Comparison of ENCODE assay signal across 33 cellular contexts in genomic region chr15:29418178-29418577, GRCh38.
"Had no signal": no experiment of that assay in that cellular context is flagged by ENCODE, and none has a peak within 500 bp of the region (broad histone marks: within the 10 kb centered on the region; RNA-seq: fewer than 3 reads in every experiment).

No MANE protein-coding gene starts in this region.

- ATAC-seq: activated CD8-positive, alpha-beta T cell treated with anti-CD3 and anti-CD28 coated beads, Interleukin-2, amount 10 ng/mL, durations not matched to agents 7 days and 5 days; Right ventricle myocardium inferior; SK-N-SH treated with all-trans-retinoic acid at 6 μM for 48 hours; T-cell; T-helper 17 cell had no signal

- H3K36me3 ChIP-seq: WERI-Rb-1 had no signal

- H3K27ac Mint-ChIP-seq: activated CD4-positive, alpha-beta T cell treated with anti-CD3 and anti-CD28 coated beads, Interleukin-2, amount 10 ng/mL, durations not matched to agents 7 days and 5 days; activated CD8-positive, alpha-beta T cell treated with anti-CD3 and anti-CD28 coated beads, Interleukin-2, amount 10 ng/mL, durations not matched to agents 7 days and 5 days; activated naive CD4-positive, alpha-beta T cell treated with anti-CD3 and anti-CD28 coated beads, Interleukin-2, amount 50 U/mL, for 24 hours; activated naive CD8-positive, alpha-beta T cell treated with anti-CD3 and anti-CD28 coated beads, Interleukin-2, amount 10 ng/mL, durations not matched to agents 7 days and 5 days; activated T-cell treated with anti-CD3 and anti-CD28 coated beads, Interleukin-2, amount 50 U/mL, for 24 hours; activated T-helper 2 cell treated with anti-CD3 and anti-CD28 coated beads, Interferon-gamma antibody, Interleukin-2, Interleukin-4, amounts not matched to agents 10 μg/mL and 5 μg/mL and 100 μg/mL, durations not matched to agents 14 hours and 24 hours and 36 hours; brain; T-cell; T-helper 17 cell had no signal

- H3K9me3 Mint-ChIP-seq: activated CD4-positive, alpha-beta T cell treated with anti-CD3 and anti-CD28 coated beads, Interleukin-2, amount 10 ng/mL, durations not matched to agents 7 days and 5 days; activated naive CD4-positive, alpha-beta T cell treated with anti-CD3 and anti-CD28 coated beads, Interleukin-2, amount 50 U/mL, for 24 hours; activated naive CD8-positive, alpha-beta T cell treated with anti-CD3 and anti-CD28 coated beads, Interleukin-2, amount 10 ng/mL, durations not matched to agents 7 days and 5 days; activated T-cell treated with anti-CD3 and anti-CD28 coated beads, Interleukin-2, amount 50 U/mL, for 24 hours; activated T-helper 2 cell treated with anti-CD3 and anti-CD28 coated beads, Interferon-gamma antibody, Interleukin-2, Interleukin-4, amounts not matched to agents 10 μg/mL and 5 μg/mL and 100 μg/mL, durations not matched to agents 14 hours and 24 hours and 36 hours had no signal

- H3K4me3 Mint-ChIP-seq: activated CD4-positive, alpha-beta T cell treated with anti-CD3 and anti-CD28 coated beads, Interleukin-2, amount 10 ng/mL, durations not matched to agents 7 days and 5 days; activated CD8-positive, alpha-beta T cell treated with anti-CD3 and anti-CD28 coated beads, Interleukin-2, amount 10 ng/mL, durations not matched to agents 7 days and 5 days; activated naive CD4-positive, alpha-beta T cell treated with anti-CD3 and anti-CD28 coated beads, Interleukin-2, amount 50 U/mL, for 24 hours; activated naive CD8-positive, alpha-beta T cell treated with anti-CD3 and anti-CD28 coated beads, Interleukin-2, amount 10 ng/mL, durations not matched to agents 7 days and 5 days; activated T-cell treated with anti-CD3 and anti-CD28 coated beads, Interleukin-2, amount 50 U/mL, for 24 hours; brain; T-cell; T-helper 17 cell had no signal

- H3K4me3 ChIP-seq: PC-9 had no signal

- H3K4me1 Mint-ChIP-seq: activated CD4-positive, alpha-beta T cell treated with anti-CD3 and anti-CD28 coated beads, Interleukin-2, amount 10 ng/mL, durations not matched to agents 7 days and 5 days; activated naive CD4-positive, alpha-beta T cell treated with anti-CD3 and anti-CD28 coated beads, Interleukin-2, amount 50 U/mL, for 24 hours; activated naive CD8-positive, alpha-beta T cell treated with anti-CD3 and anti-CD28 coated beads, Interleukin-2, amount 10 ng/mL, durations not matched to agents 7 days and 5 days; T-cell; T-helper 17 cell had no signal

- DNase-seq: activated CD4-positive, alpha-beta T cell treated with anti-CD3 and anti-CD28 coated beads, Interleukin-2, amount 10 ng/mL, durations not matched to agents 7 days and 5 days; activated CD4-positive, alpha-beta T cell treated with anti-CD3 and anti-CD28 coated beads, Interleukin-2, amount 50 U/mL, for 48 hours; activated CD4-positive, CD25-positive, alpha-beta regulatory T cell; activated CD8-positive, alpha-beta T cell treated with anti-CD3 and anti-CD28 coated beads, Interleukin-2, amount 10 ng/mL, durations not matched to agents 7 days and 5 days; activated gamma-delta T cell; activated naive CD4-positive, alpha-beta T cell treated with Interleukin-2 at 50 U/mL for 16 hours; activated naive CD8-positive, alpha-beta T cell treated with anti-CD3 and anti-CD28 coated beads, Interleukin-2, amount 10 ng/mL, durations not matched to agents 7 days and 5 days; activated T-cell treated with anti-CD3 and anti-CD28 coated beads, Interleukin-2, amount 50 U/mL, for 24 hours; anterior cingulate cortex; caudate nucleus; cerebellar nuclear complex; KG1; MM.1S; MV-4-11; NCI-H1092; NCI-H1436 treated with DMSO at 0.1 percent for 48 hours; NCI-H1694 treated with DMSO at 0.1 percent for 48 hours; NCI-H2029; NCI-H345; NCI-H524 treated with DMSO at 0.1 percent for 48 hours; NCI-H748 treated with DMSO at 0.1 percent for 48 hours; NK-92 treated with Interleukin-12 subunit alpha and Interleukin-12 subunit beta, amount 100 ng/mL, for 24 hours; PC-9; SIG-M5; T-cell; T-helper 17 cell; WERI-Rb-1 had no signal

- H3K27ac ChIP-seq: PC-9, RWPE1, WERI-Rb-1 had no signal

- H3K36me3 Mint-ChIP-seq: activated naive CD4-positive, alpha-beta T cell treated with anti-CD3 and anti-CD28 coated beads, Interleukin-2, amount 50 U/mL, for 24 hours; activated naive CD8-positive, alpha-beta T cell treated with anti-CD3 and anti-CD28 coated beads, Interleukin-2, amount 10 ng/mL, durations not matched to agents 7 days and 5 days; brain; T-cell had no signal
